In genomic region chr9:23698161-23698560, GRCh38 we compare ENCODE assay signal across 28 cellular contexts.
"Had no signal": no experiment of that assay in that cellular context is flagged by ENCODE, and none has a peak within 500 bp of the region (broad histone marks: within the 10 kb centered on the region; RNA-seq: fewer than 3 reads in every experiment).

No MANE protein-coding gene starts in this region.

- H3K36me3 Mint-ChIP-seq: stimulated activated effector memory CD8-positive, alpha-beta T cell treated with anti-CD3 and anti-CD28 coated beads, Interleukin-12 subunit alpha, Interleukin-12 subunit beta, amount 100 ng/mL, for 72 hours; stimulated activated memory B cell treated with anti-CD40 and anti-IgM and Interleukin-4, amounts not matched to agents 10 μg/mL and 1 μg/mL and 100 μg/mL, for 72 hours; stimulated activated naive B cell treated with anti-CD40 and anti-IgM and Interleukin-4, amounts not matched to agents 10 μg/mL and 1 μg/mL and 100 μg/mL, for 72 hours; type B pancreatic cell had no signal

- H3K27me3 ChIP-seq: stomach, suprapubic skin, testis, thyroid gland, tibial artery, tibial nerve, transverse colon, upper lobe of left lung, upper lobe of right lung, uterus, vagina had no signal

- H3K27me3 Mint-ChIP-seq: stimulated activated memory B cell treated with anti-CD40 and anti-IgM and Interleukin-4, amounts not matched to agents 10 μg/mL and 1 μg/mL and 100 μg/mL, for 72 hours; stimulated activated naive B cell treated with anti-CD40 and anti-IgM and Interleukin-4, amounts not matched to agents 10 μg/mL and 1 μg/mL and 100 μg/mL, for 72 hours; stimulated activated naive CD8-positive, alpha-beta T cell treated with anti-CD3 and anti-CD28 coated beads, Interleukin-15, amount 100 ng/mL, for 72 hours; stimulated activated naive CD8-positive, alpha-beta T cell treated with anti-CD3 and anti-CD28 coated beads, Interleukin-15, Interleukin-2, amounts not matched to agents 100 ng/mL and 50 ng/mL, for 24 hours; type B pancreatic cell had no signal

- H3K36me3 ChIP-seq: stomach, suprapubic skin, thoracic aorta, thyroid gland, tibial artery, tibial nerve, transverse colon, upper lobe of left lung, upper lobe of right lung, uterus, vagina had no signal

- H3K4me1 Mint-ChIP-seq: stimulated activated effector memory CD8-positive, alpha-beta T cell treated with anti-CD3 and anti-CD28 coated beads, Interleukin-12 subunit alpha, Interleukin-12 subunit beta, amount 100 ng/mL, for 72 hours; stimulated activated memory B cell treated with anti-CD40 and anti-IgM and Interleukin-4, amounts not matched to agents 10 μg/mL and 1 μg/mL and 100 μg/mL, for 72 hours; stimulated activated naive B cell treated with anti-CD40 and anti-IgM and Interleukin-4, amounts not matched to agents 10 μg/mL and 1 μg/mL and 100 μg/mL, for 72 hours; stimulated activated naive CD8-positive, alpha-beta T cell treated with anti-CD3 and anti-CD28 coated beads, Interleukin-15, amount 100 ng/mL, for 72 hours had no signal

- H3K4me3 Mint-ChIP-seq: stimulated activated effector memory CD8-positive, alpha-beta T cell treated with anti-CD3 and anti-CD28 coated beads, Interleukin-12 subunit alpha, Interleukin-12 subunit beta, amount 100 ng/mL, for 72 hours; stimulated activated memory B cell treated with anti-CD40 and anti-IgM and Interleukin-4, amounts not matched to agents 10 μg/mL and 1 μg/mL and 100 μg/mL, for 72 hours; stimulated activated naive B cell treated with anti-CD40 and anti-IgM and Interleukin-4, amounts not matched to agents 10 μg/mL and 1 μg/mL and 100 μg/mL, for 72 hours; stimulated activated naive CD8-positive, alpha-beta T cell treated with anti-CD3 and anti-CD28 coated beads, Interleukin-15, amount 100 ng/mL, for 72 hours; stimulated activated naive CD8-positive, alpha-beta T cell treated with anti-CD3 and anti-CD28 coated beads, Interleukin-15, Interleukin-2, amounts not matched to agents 100 ng/mL and 50 ng/mL, for 24 hours; type B pancreatic cell had no signal

- ATAC-seq: stimulated activated effector memory CD8-positive, alpha-beta T cell treated with anti-CD3 and anti-CD28 coated beads, Interleukin-12 subunit alpha, Interleukin-12 subunit beta, amount 100 ng/mL, for 72 hours; stimulated activated memory B cell treated with anti-CD40 and anti-IgM and Interleukin-4, amounts not matched to agents 10 μg/mL and 1 μg/mL and 100 μg/mL, for 72 hours; stimulated activated naive B cell treated with anti-CD40 and anti-IgM and Interleukin-4, amounts not matched to agents 10 μg/mL and 1 μg/mL and 100 μg/mL, for 72 hours; stimulated activated naive CD8-positive, alpha-beta T cell treated with anti-CD3 and anti-CD28 coated beads, Interleukin-15, amount 100 ng/mL, for 72 hours; stimulated activated naive CD8-positive, alpha-beta T cell treated with anti-CD3 and anti-CD28 coated beads, Interleukin-15, Interleukin-2, amounts not matched to agents 100 U/mL and 50 U/mL, for 24 hours; upper lobe of right lung had no signal

- H3K27ac ChIP-seq: stomach, suprapubic skin, testis, thoracic aorta, thyroid gland, tibial artery, tibial nerve, transverse colon, upper lobe of left lung, upper lobe of right lung, uterus, vagina had no signal

- H3K27ac Mint-ChIP-seq: stimulated activated effector memory CD8-positive, alpha-beta T cell treated with anti-CD3 and anti-CD28 coated beads, Interleukin-12 subunit alpha, Interleukin-12 subunit beta, amount 100 ng/mL, for 72 hours; stimulated activated memory B cell treated with anti-CD40 and anti-IgM and Interleukin-4, amounts not matched to agents 10 μg/mL and 1 μg/mL and 100 μg/mL, for 72 hours; stimulated activated naive B cell treated with anti-CD40 and anti-IgM and Interleukin-4, amounts not matched to agents 10 μg/mL and 1 μg/mL and 100 μg/mL, for 72 hours; stimulated activated naive CD8-positive, alpha-beta T cell treated with anti-CD3 and anti-CD28 coated beads, Interleukin-15, amount 100 ng/mL, for 72 hours; stimulated activated naive CD8-positive, alpha-beta T cell treated with anti-CD3 and anti-CD28 coated beads, Interleukin-15, Interleukin-2, amounts not matched to agents 100 ng/mL and 50 ng/mL, for 24 hours; type B pancreatic cell had no signal

- H3K4me3 ChIP-seq: stomach, suprapubic skin, testis, thoracic aorta, thyroid gland, tibial artery, tibial nerve, transverse colon, upper lobe of left lung, upper lobe of right lung, uterus, vagina had no signal

- DNase-seq: stimulated activated CD4-positive, alpha-beta T cell treated with anti-CD3 and anti-CD28 coated beads, Interleukin-2, amount 100 ng/mL, for 48 hours; stimulated activated CD4-positive, alpha-beta T cell treated with anti-CD3 and anti-CD28 coated beads, Interleukin-4, amount 100 ng/mL, for 1 hour; stimulated activated CD4-positive, alpha-beta T cell treated with anti-CD3 and anti-CD28 coated beads, Interleukin-4, amount 100 ng/mL, for 24 hours; stimulated activated CD4-positive, alpha-beta T cell treated with anti-CD3 and anti-CD28 coated beads, Interleukin-4, amount 100 ng/mL, for 4 hours; stimulated activated CD8-positive, alpha-beta memory T cell treated with anti-CD3 and anti-CD28 coated beads, Interleukin-4, amount 100 ng/mL, for 48 hours; stimulated activated naive B cell treated with anti-CD40 and anti-IgM and Interleukin-4, amounts not matched to agents 10 μg/mL and 1 μg/mL and 100 μg/mL, for 72 hours; stimulated activated naive CD4-positive, alpha-beta T cell; stimulated activated naive CD4-positive, alpha-beta T cell treated with Interleukin-2 at 50 U/mL for 16 hours; stimulated activated naive CD8-positive, alpha-beta T cell treated with anti-CD3 and anti-CD28 coated beads, Interleukin-15, amount 100 ng/mL, for 72 hours; stimulated activated naive CD8-positive, alpha-beta T cell treated with anti-CD3 and anti-CD28 coated beads, Interleukin-15, Interleukin-2, amounts not matched to agents 100 U/mL and 50 U/mL, for 24 hours; stomach; substantia nigra; testis; thyroid gland; tibial artery; transverse colon; trophoblast cell; upper lobe of left lung; upper lobe of right lung; uterus had no signal

- H3K9me3 Mint-ChIP-seq: stimulated activated memory B cell treated with anti-CD40 and anti-IgM and Interleukin-4, amounts not matched to agents 10 μg/mL and 1 μg/mL and 100 μg/mL, for 72 hours; stimulated activated naive CD8-positive, alpha-beta T cell treated with anti-CD3 and anti-CD28 coated beads, Interleukin-15, amount 100 ng/mL, for 72 hours; type B pancreatic cell had no signal

- H3K9me3 ChIP-seq: stomach, suprapubic skin, testis, thoracic aorta, thyroid gland, tibial artery, tibial nerve, transverse colon, upper lobe of left lung, upper lobe of right lung, uterus, vagina had no signal

- H3K4me1 ChIP-seq: stomach, suprapubic skin, testis, thyroid gland, tibial artery, tibial nerve, transverse colon, upper lobe of left lung, upper lobe of right lung, uterus, vagina had no signal
